ENCODE assay signal across 14 cellular contexts in genomic region chr19:6479836-6480398, GRCh38. TPM values are rescaled to one million over a fixed set of nuclear protein-coding genes. Genes with fewer than 3 reads are reported as not detected.
A peak's percentile ranks its signal among the peaks of the same experiment; 100 is the strongest.
DNase-seq lines count a peak whose midpoint lies in the region; ATAC-seq and TF ChIP-seq lines count a peak whose summit lies in the region.
"Had no signal": no experiment of that assay in that cellular context is flagged by ENCODE, and none has a peak within 500 bp of the region (broad histone marks: within the 10 kb centered on the region; RNA-seq: fewer than 3 reads in every experiment).

No MANE protein-coding gene starts in this region.

- TF ChIP-seq CTCF in CD8-positive, alpha-beta T cell (IDR thresholded peaks at IDR 0.05), result no peak
- TF ChIP-seq CTCF in PC-3 (conservative IDR thresholded peaks at IDR 0.05; ENCODE audit: low read depth, low read length), result no peak

- no peak for DNase-seq in CD8-positive, alpha-beta T cell
- DNase-seq in Karpas-422 (no peak), NCI-H510A treated with DMSO at 0.1 percent for 48 hours (lab: John Stamatoyannopoulos, UW) (no peak), PC-3 (no peak), aorta (no peak)
- DNase-seq in effector memory CD4-positive, alpha-beta T cell, result no peak
- DNase-seq: foreskin melanocyte, NCI-H1092 treated with DMSO at 0.1 percent for 48 hours, NCI-H2227 treated with DMSO at 0.1 percent for 48 hours, ovary had no signal

- peaks cover 26% of the 10 kb centered on the region for H3K36me3 Mint-ChIP-seq in CD8-positive, alpha-beta T cell

- H2AFZ ChIP-seq in Karpas-422 (ENCODE audit: low read length) (no peak overlapping the region), PC-3 (ENCODE audit: low read length) (no peak overlapping the region)

- H4K20me1 ChIP-seq in Karpas-422 (ENCODE audit: insufficient read depth, low read depth, low read length) (no peaks in the 10 kb centered on the region), PC-3 (ENCODE audit: low read length) (no peaks in the 10 kb centered on the region)

- peaks cover 32% of the 10 kb centered on the region for H3K36me3 ChIP-seq in CD8-positive, alpha-beta T cell (ENCODE audit: insufficient read depth, low read length)
- peaks cover 14% of the 10 kb centered on the region for H3K36me3 ChIP-seq in Karpas-422 (ENCODE audit: insufficient read depth, low read length)
- peaks cover 41% of the 10 kb centered on the region for H3K36me3 ChIP-seq in effector memory CD4-positive, alpha-beta T cell (ENCODE audit: control insufficient read depth, insufficient read depth, low read length)
- H3K36me3 ChIP-seq in PC-3 (ENCODE audit: low read depth, low read length), result no peaks in the 10 kb centered on the region
- no peaks in the 10 kb centered on the region for H3K36me3 ChIP-seq in aorta (ENCODE audit: control insufficient read depth in 1 of 2, insufficient read depth in 2 of 2, low read length in 1 of 2)
- H3K36me3 ChIP-seq: cardiac muscle cell, ovary had no signal

- H3K79me2 ChIP-seq in Karpas-422 (ENCODE audit: low read length) (peaks cover 20% of the 10 kb centered on the region), PC-3 (ENCODE audit: low read length) (no peaks in the 10 kb centered on the region)

- no peaks in the 10 kb centered on the region for H3K27me3 ChIP-seq in CD8-positive, alpha-beta T cell (ENCODE audit: insufficient read depth, low read length)
- H3K27me3 ChIP-seq in Karpas-422 (ENCODE audit: low read length) (no peaks in the 10 kb centered on the region), PC-3 (ENCODE audit: low read length) (no peaks in the 10 kb centered on the region), aorta (ENCODE audit: control insufficient read depth in 1 of 2, insufficient read depth in 2 of 2, low read length in 1 of 2) (no peaks in the 10 kb centered on the region)
- no peaks in the 10 kb centered on the region for H3K27me3 ChIP-seq in effector memory CD4-positive, alpha-beta T cell (replicated peaks; ENCODE audit: control insufficient read depth, insufficient read depth, low read length, poor library complexity, severe bottlenecking)
- H3K27me3 ChIP-seq: ovary had no signal

- no TSS peak for BruUV-seq in PC-3 (replicated peaks; lab: Mats Ljungman, UMichigan)

- peaks cover 33% of the 10 kb centered on the region for H3K4me1 ChIP-seq in CD8-positive, alpha-beta T cell (ENCODE audit: insufficient read depth, low read length)
- peaks cover 18% of the 10 kb centered on the region for H3K4me1 ChIP-seq in Karpas-422 (ENCODE audit: low read length)
- peaks cover 29% of the 10 kb centered on the region for H3K4me1 ChIP-seq in effector memory CD4-positive, alpha-beta T cell (ENCODE audit: control insufficient read depth, insufficient read depth, low read length, poor library complexity, severe bottlenecking)
- no peaks in the 10 kb centered on the region for H3K4me1 ChIP-seq in PC-3 (ENCODE audit: insufficient read depth, low read length)
- no peaks in the 10 kb centered on the region for H3K4me1 ChIP-seq in aorta (ENCODE audit: control insufficient read depth in 1 of 2, insufficient read depth in 2 of 2, low read length in 2 of 2)

- H3K9ac ChIP-seq in Karpas-422 (ENCODE audit: low read length), result peak overlapping the region; percentile 41; the same call in 1 of the 2 replicates
- H3K9ac ChIP-seq in PC-3 (ENCODE audit: low read length), result no peak overlapping the region

- POLR2A ChIA-PET in CD8-positive, alpha-beta T cell (lab: Charles Lee), result no interaction called here
- POLR2A ChIA-PET in PC-3 (lab: Charles Lee; ENCODE audit: unreplicated experiment), result no interaction called here

- peaks cover 42% of the 10 kb centered on the region for H3K4me1 Mint-ChIP-seq in CD8-positive, alpha-beta T cell (ENCODE audit: low read depth)

- no peaks in the 10 kb centered on the region for H3F3A ChIP-seq in PC-3 (ENCODE audit: low read length, unreplicated experiment)

- H3K4me3 Mint-ChIP-seq in CD8-positive, alpha-beta T cell, result peak overlapping the region; percentile 98

- H3K9me2 ChIP-seq in Karpas-422 (replicated peaks; ENCODE audit: insufficient read depth, low read length), result no peaks in the 10 kb centered on the region
- H3K9me2 ChIP-seq in PC-3 (replicated peaks; ENCODE audit: low read length), result no peaks in the 10 kb centered on the region

- peak overlapping the region; percentile 96 for H3K27ac Mint-ChIP-seq in CD8-positive, alpha-beta T cell

- CTCF ChIA-PET in CD8-positive, alpha-beta T cell (lab: Charles Lee), result interaction anchor here (2.7 kb wide), 1 partner anchor 25 kb away, joined by 11 read pairs; no protein-coding TSS in a partner anchor
- CTCF ChIA-PET in PC-3 (lab: Charles Lee), result no interaction called here

- H3K4me2 ChIP-seq in Karpas-422 (ENCODE audit: low read depth, low read length, poor library complexity, severe bottlenecking) (peak overlapping the region; percentile 82), PC-3 (ENCODE audit: low read length) (no peak overlapping the region)

- H3K27ac ChIP-seq in CD8-positive, alpha-beta T cell (ENCODE audit: low read depth, low read length), result peak overlapping the region; percentile 31
- H3K27ac ChIP-seq in Karpas-422 (ENCODE audit: low read length) (no peak overlapping the region), PC-3 (ENCODE audit: low read length) (no peak overlapping the region), aorta (ENCODE audit: low read depth in 1 of 2, low read length in 2 of 2) (no peak overlapping the region)
- peak overlapping the region; percentile 58 for H3K27ac ChIP-seq in effector memory CD4-positive, alpha-beta T cell (ENCODE audit: insufficient read depth, low read length, poor library complexity, severe bottlenecking)
- H3K27ac ChIP-seq: cardiac muscle cell, ovary, VCaP had no signal

- no peaks in the 10 kb centered on the region for H3K9me3 Mint-ChIP-seq in CD8-positive, alpha-beta T cell

- H3K9me3 ChIP-seq in CD8-positive, alpha-beta T cell (ENCODE audit: low read length), result no peaks in the 10 kb centered on the region
- H3K9me3 ChIP-seq in Karpas-422 (ENCODE audit: low read length) (no peaks in the 10 kb centered on the region), PC-3 (ENCODE audit: low read length) (no peaks in the 10 kb centered on the region), aorta (ENCODE audit: control insufficient read depth, low read length) (no peaks in the 10 kb centered on the region)
- no peaks in the 10 kb centered on the region for H3K9me3 ChIP-seq in effector memory CD4-positive, alpha-beta T cell (ENCODE audit: control insufficient read depth, low read length)
- H3K9me3 ChIP-seq: ovary had no signal

- intact Hi-C loops in CD8-positive, alpha-beta T cell (cut with DNase I, micrococcal nuclease), result loop anchor here in 1 of 2 experiments (2.0 kb wide), 1 partner anchor 25 kb away; no protein-coding TSS in a partner anchor
- intact Hi-C loops in PC-3 (cut with micrococcal nuclease), result no loop called here
- intact Hi-C loops in aorta (cut with DNase I), result no loop called here

- WGBS in aorta, 2 donors, result 38 to 48% methylated on average over 7 of the region's 7 CpGs

- H3K4me3 ChIP-seq in CD8-positive, alpha-beta T cell (ENCODE audit: low read depth, low read length), result peak overlapping the region; percentile 30
- H3K4me3 ChIP-seq in Karpas-422 (ENCODE audit: low read length) (no peak overlapping the region), PC-3 (ENCODE audit: low read length) (no peak overlapping the region), aorta (ENCODE audit: low read length in 2 of 2) (no peak overlapping the region)
- peak overlapping the region; percentile 4 for H3K4me3 ChIP-seq in effector memory CD4-positive, alpha-beta T cell (ENCODE audit: insufficient read depth, low read depth, low read length, poor library complexity, severe bottlenecking)
- H3K4me3 ChIP-seq: cardiac muscle cell, ovary had no signal

- no peak for ATAC-seq in CD8-positive, alpha-beta T cell
- ATAC-seq in PC-3 (no peak), aorta (ENCODE audit: low FRiP score) (no peak)
- ATAC-seq: SK-N-SH treated with all-trans-retinoic acid at 6 μM for 48 hours had no signal

- no peaks in the 10 kb centered on the region for H3K27me3 Mint-ChIP-seq in CD8-positive, alpha-beta T cell (ENCODE audit: low read depth)

RNA-seq across cellular contexts. Expression of gene DENND1C, which starts 1.7 kb away (rescaled TPM):
- 10 to 100 TPM; 94.0 to 95.9 TPM for total RNA-seq in CD8-positive, alpha-beta T cell
- 19.2 and 32.0 TPM in 2 replicates for total RNA-seq in Karpas-422 (2014; rRNA removed; shearing (Covaris generic); ENCODE audit: low replicate concordance)
- total RNA-seq in PC-3 (2014; rRNA removed) (not detected in 2 replicates), aorta (1 to 10 TPM; 3.9 to 7.6 TPM)
- polyA plus RNA-seq in aorta, result 1 to 10 TPM in 1 of 2 donors, under 1 TPM in 1; 0.20 to 1.9 TPM

RNA-seq across cellular contexts. Expression of gene CRB3, which starts 15.8 kb away (rescaled TPM):
- 1 to 10 TPM; 7.8 to 8.9 TPM for total RNA-seq in CD8-positive, alpha-beta T cell
- total RNA-seq in Karpas-422 (2014; rRNA removed; shearing (Covaris generic); ENCODE audit: low replicate concordance), result 0.34 TPM in 1 of 2 replicates, not detected in the other
- total RNA-seq in PC-3 (2014; rRNA removed), result 67.4 and 71.3 TPM in 2 replicates
- not detected for total RNA-seq in aorta
- polyA plus RNA-seq in aorta, result 10 to 100 TPM in 1 of 2 donors, under 1 TPM in 1; 0.38 to 13.9 TPM
- total RNA-seq: mesenteric fat pad had no signal

RNA-seq across cellular contexts. Expression of gene SLC25A23, which starts 20.3 kb away (rescaled TPM):
- 10 to 100 TPM; 10.5 to 10.9 TPM for total RNA-seq in CD8-positive, alpha-beta T cell
- total RNA-seq in Karpas-422 (2014; rRNA removed; shearing (Covaris generic); ENCODE audit: low replicate concordance), result 32.1 and 44.7 TPM in 2 replicates
- 61.4 and 80.0 TPM in 2 replicates for total RNA-seq in PC-3 (2014; rRNA removed)
- 10 to 100 TPM; 52.8 to 59.0 TPM for total RNA-seq in aorta
- polyA plus RNA-seq in aorta, result 10 to 100 TPM; 37.9 to 48.1 TPM

RNA-seq across cellular contexts. Expression of gene TUBB4A, which starts 22.2 kb away (rescaled TPM):
- total RNA-seq in CD8-positive, alpha-beta T cell, result 1 to 10 TPM; 1.4 to 1.6 TPM
- total RNA-seq in Karpas-422 (2014; rRNA removed; shearing (Covaris generic); ENCODE audit: low replicate concordance), result 0.45 and 0.83 TPM in 2 replicates
- 4.6 and 6.0 TPM in 2 replicates for total RNA-seq in PC-3 (2014; rRNA removed)
- total RNA-seq in aorta, result under 1 TPM; 0.68 to 0.90 TPM
- not detected for polyA plus RNA-seq in aorta

RNA-seq across cellular contexts. Expression of gene SLC25A41, which starts 46.4 kb away (rescaled TPM):
- not detected for total RNA-seq in CD8-positive, alpha-beta T cell
- 1.4 TPM in 1 of 2 replicates, not detected in the other for total RNA-seq in Karpas-422 (2014; rRNA removed; shearing (Covaris generic); ENCODE audit: low replicate concordance)
- total RNA-seq in PC-3 (2014; rRNA removed) (0.26 TPM in 1 of 2 replicates, not detected in the other), aorta (under 1 TPM in 1 of 2 donors, not detected in 1; 0.23 TPM)
- polyA plus RNA-seq in aorta, result 1 to 10 TPM in 1 of 2 donors, not detected in 1; 1.8 TPM
- total RNA-seq: mesenteric fat pad had no signal

Comparison
In these comparisons a context has a peak if more than half of its experiments do, and no peak if none do; other contexts are left out.
1. H3K27ac ChIP-seq: peak in CD8-positive, alpha-beta T cell (single experiment) and effector memory CD4-positive, alpha-beta T cell (single experiment); none in Karpas-422 (single experiment), PC-3 (single experiment) and aorta (0 of 2).
2. H3K4me3 ChIP-seq: peak in CD8-positive, alpha-beta T cell (single experiment) and effector memory CD4-positive, alpha-beta T cell (single experiment); none in Karpas-422 (single experiment), PC-3 (single experiment) and aorta (0 of 2).